8 cellular contexts compared by ENCODE assay signal in genomic region chr2:181305151-181306123, GRCh38.
A peak's percentile ranks its signal among the peaks of the same experiment; 100 is the strongest.
DNase-seq lines count a peak whose midpoint lies in the region; ATAC-seq and TF ChIP-seq lines count a peak whose summit lies in the region.

No MANE protein-coding gene starts in this region.

- no peak for TF ChIP-seq POLR2A in NB4 (IDR thresholded peaks at IDR 0.05; ENCODE audit: extremely low read depth, insufficient read length)

- peak; percentile 27 for DNase-seq in activated effector memory CD4-positive, alpha-beta T cell treated with Interleukin-2 at 50 U/mL for 16 hours
- no peak for DNase-seq in activated effector memory CD4-positive, alpha-beta T cell treated with anti-CD3 and anti-CD28 coated beads, Interleukin-2, amount 50 U/mL, for 16 hours
- peak; percentile 98 for DNase-seq in NB4 (ENCODE audit: low read depth)
- DNase-seq in activated T-cell treated with anti-CD3 and anti-CD28 coated beads, Interleukin-2, amount 50 U/mL, for 72 hours, result peak; percentile 36
- peak; percentile 33 to 35 (median 35) for DNase-seq in mucosa of descending colon
- no peak for DNase-seq in NCI-H1048 (lab: John Stamatoyannopoulos, UW)
- DNase-seq in NCI-H82 treated with DMSO at 0.1 percent for 48 hours (lab: John Stamatoyannopoulos, UW; ENCODE audit: unreplicated experiment), result no peak

- no peaks in the 10 kb centered on the region for H3K9me3 ChIP-seq in mucosa of descending colon

- peaks cover 4% of the 10 kb centered on the region for H3K4me1 ChIP-seq in mucosa of descending colon (ENCODE audit: low read depth)

- peak overlapping the region; percentile 98 for H3K27ac Mint-ChIP-seq in activated T-cell treated with anti-CD3 and anti-CD28 coated beads, Interleukin-2, amount 50 U/mL, for 72 hours

- H3K4me3 ChIP-seq in NB4 (ENCODE audit: low read depth, low read length) (peak overlapping the region; percentile 14), mucosa of descending colon (no peak overlapping the region)

- H3K27me3 Mint-ChIP-seq in activated T-cell treated with anti-CD3 and anti-CD28 coated beads, Interleukin-2, amount 50 U/mL, for 72 hours (ENCODE audit: low read depth), result no peaks in the 10 kb centered on the region

- ATAC-seq in HG02642 (IDR thresholded peaks at IDR 0.05; ENCODE audit: poor library complexity, unreplicated experiment) (peak; percentile 94), mucosa of descending colon (peak; percentile 81)
- ATAC-seq in activated T-cell treated with anti-CD3 and anti-CD28 coated beads, Interleukin-2, amount 50 U/mL, for 72 hours (replicated peaks in 1 of 2), result peak; percentile 75 to 81

- H3K36me3 Mint-ChIP-seq in activated T-cell treated with anti-CD3 and anti-CD28 coated beads, Interleukin-2, amount 50 U/mL, for 72 hours (ENCODE audit: insufficient read depth in 2 of 2), result no peaks in the 10 kb centered on the region

- intact Hi-C loops in mucosa of descending colon (cut with DNase I, micrococcal nuclease), result no loop called here

- peak overlapping the region; percentile 78 to 84 for H3K4me3 Mint-ChIP-seq in activated T-cell treated with anti-CD3 and anti-CD28 coated beads, Interleukin-2, amount 50 U/mL, for 72 hours

- H3K4me1 Mint-ChIP-seq in activated T-cell treated with anti-CD3 and anti-CD28 coated beads, Interleukin-2, amount 50 U/mL, for 72 hours (ENCODE audit: low read depth), result peaks cover 77% of the 10 kb centered on the region

- TF ChIP-seq CTCF in NB4 (IDR thresholded peaks at IDR 0.05; ENCODE audit: low read depth, low read length), result no peak
- no peak for TF ChIP-seq CTCF in mucosa of descending colon (IDR thresholded peaks at IDR 0.05)

- no peaks in the 10 kb centered on the region for H3K9me3 Mint-ChIP-seq in activated T-cell treated with anti-CD3 and anti-CD28 coated beads, Interleukin-2, amount 50 U/mL, for 72 hours

- H3K36me3 ChIP-seq in mucosa of descending colon (ENCODE audit: low read depth), result no peaks in the 10 kb centered on the region

Comparison
In these comparisons a context has a peak if more than half of its experiments do, and no peak if none do; other contexts are left out.
1. DNase-seq: peak in activated effector memory CD4-positive, alpha-beta T cell treated with Interleukin-2 at 50 U/mL for 16 hours (single experiment), NB4 (single experiment), activated T-cell treated with anti-CD3 and anti-CD28 coated beads, Interleukin-2, amount 50 U/mL, for 72 hours (2 of 2) and mucosa of descending colon (3 of 3); none in activated effector memory CD4-positive, alpha-beta T cell treated with anti-CD3 and anti-CD28 coated beads, Interleukin-2, amount 50 U/mL, for 16 hours (single experiment), NCI-H1048 (single experiment) and NCI-H82 treated with DMSO at 0.1 percent for 48 hours (single experiment).
2. Peak in every context shown above with its lines, with median percentiles within 50 percentile points of each other: ATAC-seq.